ENCODE assay signal across 10 cellular contexts in genomic region chr14:105069887-105070759, GRCh38. TPM values are rescaled to one million over a fixed set of nuclear protein-coding genes. Genes with fewer than 3 reads are reported as not detected.
A peak's percentile ranks its signal among the peaks of the same experiment; 100 is the strongest.
DNase-seq lines count a peak whose midpoint lies in the region; ATAC-seq and TF ChIP-seq lines count a peak whose summit lies in the region.
"Had no signal": no experiment of that assay in that cellular context is flagged by ENCODE, and none has a peak within 500 bp of the region (broad histone marks: within the 10 kb centered on the region; RNA-seq: fewer than 3 reads in every experiment).

No MANE protein-coding gene starts in this region.

- no peaks in the 10 kb centered on the region for H3K27me3 ChIP-seq in naive thymus-derived CD4-positive, alpha-beta T cell (ENCODE audit: control insufficient read depth in 2 of 2, insufficient read depth in 2 of 2, low read length in 2 of 2)
- peaks cover 0 to 68% (median 27%) of the 10 kb centered on the region in 45 donors for H3K27me3 ChIP-seq in dorsolateral prefrontal cortex

- peaks cover 55% of the 10 kb centered on the region for H3K4me1 Mint-ChIP-seq in activated CD4-positive, alpha-beta memory T cell treated with anti-CD3 and anti-CD28 coated beads, Interleukin-2, amount 10 ng/mL, durations not matched to agents 7 days and 5 days
- H3K4me1 Mint-ChIP-seq in naive thymus-derived CD4-positive, alpha-beta T cell: peaks cover 26 to 56% (median 38%) of the 10 kb centered on the region in 7 donors

- intact Hi-C loops in Right ventricle myocardium inferior (cut with DNase I): no loop called here
- intact Hi-C loops in cardiac septum (cut with DNase I): no loop called here
- intact Hi-C loops in naive thymus-derived CD4-positive, alpha-beta T cell (cut with micrococcal nuclease): loop anchor here in 1 of 2 donors (5.0 kb wide), 1 partner anchor 93 kb away; the partner anchor contains the start of gene AHNAK2
- intact Hi-C loops in dorsolateral prefrontal cortex (cut with DNase I): no loop called here

- H3K36me3 Mint-ChIP-seq in activated CD4-positive, alpha-beta memory T cell treated with anti-CD3 and anti-CD28 coated beads, Interleukin-2, amount 10 ng/mL, durations not matched to agents 7 days and 5 days (ENCODE audit: low read depth): peaks cover 2% of the 10 kb centered on the region
- H3K36me3 Mint-ChIP-seq in naive thymus-derived CD4-positive, alpha-beta T cell: peaks cover 0 to 2% (median 0%) of the 10 kb centered on the region in 5 donors

- H3K9me3 ChIP-seq in naive thymus-derived CD4-positive, alpha-beta T cell (ENCODE audit: control insufficient read depth in 2 of 3, low read length in 3 of 3): no peaks in the 10 kb centered on the region

- H3K36me3 ChIP-seq in naive thymus-derived CD4-positive, alpha-beta T cell (ENCODE audit: control insufficient read depth in 2 of 3, insufficient read depth in 3 of 3, low read length in 3 of 3): no peaks in the 10 kb centered on the region

- POLR2A ChIA-PET in activated CD4-positive, alpha-beta memory T cell treated with anti-CD3 and anti-CD28 coated beads, Interleukin-2, amount 10 ng/mL, durations not matched to agents 7 days and 5 days (lab: Charles Lee): interaction anchor here (1.9 to 2.9 kb wide), 3 partner anchors 9 to 16 kb away, joined by 4 to 12 read pairs (median 9); no protein-coding TSS in a partner anchor
- POLR2A ChIA-PET in naive thymus-derived CD4-positive, alpha-beta T cell (lab: Charles Lee): interaction anchor here (1.6 to 7.8 kb wide), 2 partner anchors 10 to 17 kb away, joined by 8 to 71 read pairs; no protein-coding TSS in a partner anchor

- TF ChIP-seq CTCF in dorsolateral prefrontal cortex (IDR thresholded peaks at IDR 0.05 in 54 of 56, conservative IDR thresholded peaks at IDR 0.05 in 2 of 56; ENCODE audit: low read depth in 1 of 56, partially characterized antibody in 56 of 56): no peak

- H3K4me3 Mint-ChIP-seq in activated CD4-positive, alpha-beta memory T cell treated with anti-CD3 and anti-CD28 coated beads, Interleukin-2, amount 10 ng/mL, durations not matched to agents 7 days and 5 days: peak overlapping the region; percentile 15
- H3K4me3 Mint-ChIP-seq in naive thymus-derived CD4-positive, alpha-beta T cell: peak overlapping the region in 4 of 10 donors; percentile 8 to 50 (median 24)

- DNase-seq in Right ventricle myocardium inferior (ENCODE audit: missing footprints): peak; percentile 74
- DNase-seq in cardiac septum (ENCODE audit: low spot score): no peak
- peak; percentile 50 for DNase-seq in activated CD4-positive, alpha-beta memory T cell treated with anti-CD3 and anti-CD28 coated beads, Interleukin-2, amount 10 ng/mL, durations not matched to agents 7 days and 5 days
- peak in 2 of 9 donors; percentile 8 to 53 for DNase-seq in naive thymus-derived CD4-positive, alpha-beta T cell
- no peak for DNase-seq in NCI-H187 (lab: John Stamatoyannopoulos, UW)
- DNase-seq in dorsolateral prefrontal cortex: no peak
- DNase-seq: DND-41 had no signal

- CTCF ChIA-PET in activated CD4-positive, alpha-beta memory T cell treated with anti-CD3 and anti-CD28 coated beads, Interleukin-2, amount 10 ng/mL, durations not matched to agents 7 days and 5 days (lab: Charles Lee): interaction anchor here (0.6 to 1.5 kb wide), 3 partner anchors 17 to 87 kb away, joined by 3 to 8 read pairs (median 3); no protein-coding TSS in a partner anchor
- CTCF ChIA-PET in naive thymus-derived CD4-positive, alpha-beta T cell (lab: Charles Lee): no interaction called here

- H3K27me3 Mint-ChIP-seq in activated CD4-positive, alpha-beta memory T cell treated with anti-CD3 and anti-CD28 coated beads, Interleukin-2, amount 10 ng/mL, durations not matched to agents 7 days and 5 days: peaks cover 3% of the 10 kb centered on the region
- H3K27me3 Mint-ChIP-seq in naive thymus-derived CD4-positive, alpha-beta T cell: peaks cover 0 to 7% (median 0%) of the 10 kb centered on the region in 5 donors

- no peaks in the 10 kb centered on the region for H3K9me3 Mint-ChIP-seq in activated CD4-positive, alpha-beta memory T cell treated with anti-CD3 and anti-CD28 coated beads, Interleukin-2, amount 10 ng/mL, durations not matched to agents 7 days and 5 days
- no peaks in the 10 kb centered on the region for H3K9me3 Mint-ChIP-seq in naive thymus-derived CD4-positive, alpha-beta T cell

- ATAC-seq in Right ventricle myocardium inferior (peak; percentile 53), HG02973 (IDR thresholded peaks at IDR 0.05; ENCODE audit: unreplicated experiment) (peak; percentile 37), SK-N-SH treated with all-trans-retinoic acid at 6 μM for 48 hours (no peak)
- ATAC-seq in naive thymus-derived CD4-positive, alpha-beta T cell: peak; percentile 18

- peak overlapping the region; percentile 12 for H3K27ac ChIP-seq in naive thymus-derived CD4-positive, alpha-beta T cell (ENCODE audit: low read depth, low read length)
- H3K27ac ChIP-seq in dorsolateral prefrontal cortex: peak overlapping the region in 8 of 59 donors; percentile 13 to 48 (median 24)

- no peak overlapping the region for H3K4me3 ChIP-seq in naive thymus-derived CD4-positive, alpha-beta T cell (ENCODE audit: low read length)
- no peak overlapping the region for H3K4me3 ChIP-seq in dorsolateral prefrontal cortex

- H3K27ac Mint-ChIP-seq in activated CD4-positive, alpha-beta memory T cell treated with anti-CD3 and anti-CD28 coated beads, Interleukin-2, amount 10 ng/mL, durations not matched to agents 7 days and 5 days: peak overlapping the region; percentile 70
- H3K27ac Mint-ChIP-seq in naive thymus-derived CD4-positive, alpha-beta T cell: peak overlapping the region; percentile 62 to 98 (median 85)

- H3K4me1 ChIP-seq in naive thymus-derived CD4-positive, alpha-beta T cell (ENCODE audit: control insufficient read depth in 2 of 2, insufficient read depth in 2 of 2, low read length in 2 of 2): peaks cover 41% of the 10 kb centered on the region in 2 donors

TF ChIP-seq in SK-N-SH treated with all-trans-retinoic acid at 6 μM for 48 hours, 23 proteins besides CTCF, POLR2A, EP300 and RAD21:
- TF ChIP-seq ZFP30 (CRISPR knock-in tag; IDR thresholded peaks at IDR 0.05): no peak
- TF ChIP-seq ZNF8 (CRISPR knock-in tag; IDR thresholded peaks at IDR 0.05): no peak
- no peak for TF ChIP-seq GLIS3 (CRISPR knock-in tag; IDR thresholded peaks at IDR 0.05)
- no peak for TF ChIP-seq TOX (CRISPR knock-in tag; IDR thresholded peaks at IDR 0.05; ENCODE audit: borderline replicate concordance)
- TF ChIP-seq ARNTL (CRISPR knock-in tag; IDR thresholded peaks at IDR 0.05; ENCODE audit: borderline replicate concordance, low read depth): no peak
- TF ChIP-seq POU6F1 (CRISPR knock-in tag; IDR thresholded peaks at IDR 0.05; ENCODE audit: borderline replicate concordance, low read depth): no peak
- no peak for TF ChIP-seq ISL1 (CRISPR knock-in tag; IDR thresholded peaks at IDR 0.05)

RNA-seq across cellular contexts. Expression of gene GPR132, which starts 4.9 kb away (rescaled TPM):
- total RNA-seq in Right ventricle myocardium inferior: 0.89 TPM
- total RNA-seq in cardiac septum: 0.73 TPM
- total RNA-seq in activated CD4-positive, alpha-beta memory T cell treated with anti-CD3 and anti-CD28 coated beads, Interleukin-2, amount 10 ng/mL, durations not matched to agents 7 days and 5 days: 10 to 100 TPM; 51.2 to 51.4 TPM
- total RNA-seq in naive thymus-derived CD4-positive, alpha-beta T cell: 10 to 100 TPM; 37.8 to 58.7 (median 45.2) TPM
- 10 to 100 TPM in 1 of 2 donors, 1 to 10 TPM in 1; 9.3 to 40.2 TPM for polyA plus RNA-seq in naive thymus-derived CD4-positive, alpha-beta T cell
- total RNA-seq in dorsolateral prefrontal cortex: 1 to 10 TPM in 96 of 120 experiments, under 1 TPM in 24; 0.48 to 3.9 (median 1.6) TPM
- polyA plus RNA-seq: keratinocyte had no signal

RNA-seq across cellular contexts. Expression of gene CDCA4, which starts 49.2 kb away (rescaled TPM):
- total RNA-seq in Right ventricle myocardium inferior (3.1 TPM), cardiac septum (2.3 TPM), dorsolateral prefrontal cortex (1 to 10 TPM; 1.7 to 5.4 (median 3.1) TPM)
- total RNA-seq in activated CD4-positive, alpha-beta memory T cell treated with anti-CD3 and anti-CD28 coated beads, Interleukin-2, amount 10 ng/mL, durations not matched to agents 7 days and 5 days: 10 to 100 TPM; 57.1 to 57.5 TPM
- 10 to 100 TPM; 12.7 to 47.8 (median 14.0) TPM for total RNA-seq in naive thymus-derived CD4-positive, alpha-beta T cell
- 10 to 100 TPM in 1 of 2 donors, 1 to 10 TPM in 1; 8.0 to 12.1 TPM for polyA plus RNA-seq in naive thymus-derived CD4-positive, alpha-beta T cell

Comparison
In these comparisons a context has a peak if more than half of its experiments do, and no peak if none do; other contexts are left out.
1. DNase-seq: peak in Right ventricle myocardium inferior (single experiment) and activated CD4-positive, alpha-beta memory T cell treated with anti-CD3 and anti-CD28 coated beads, Interleukin-2, amount 10 ng/mL, durations not matched to agents 7 days and 5 days (single experiment); none in cardiac septum (single experiment), NCI-H187 (0 of 2) and dorsolateral prefrontal cortex (0 of 10).
2. RNA of gene GPR132, which starts 4.9 kb away (total RNA-seq): 51.2 to 51.4 TPM in activated CD4-positive, alpha-beta memory T cell treated with anti-CD3 and anti-CD28 coated beads, Interleukin-2, amount 10 ng/mL, durations not matched to agents 7 days and 5 days and 37.8 to 58.7 TPM in naive thymus-derived CD4-positive, alpha-beta T cell; 0.48 to 3.9 TPM in dorsolateral prefrontal cortex, 0.89 TPM in Right ventricle myocardium inferior (single experiment) and 0.73 TPM in cardiac septum (single experiment); every median in the first group is over 4 times any median in the second.